In genomic region chr6:148138478-148138877, GRCh38 we compare ENCODE assay signal across 23 cellular contexts.
"Had no signal": no experiment of that assay in that cellular context is flagged by ENCODE, and none has a peak within 500 bp of the region (broad histone marks: within the 10 kb centered on the region; RNA-seq: fewer than 3 reads in every experiment).

No MANE protein-coding gene starts in this region.

- H3K4me3 ChIP-seq: esophagus squamous epithelium, gastrocnemius medialis, left ventricle myocardium inferior, pancreas, psoas muscle, upper lobe of left lung had no signal

- H3K27me3 ChIP-seq: gastrocnemius medialis, neutrophil, pancreas, upper lobe of left lung had no signal

- H3K36me3 Mint-ChIP-seq: brain, natural killer cell had no signal

- H3K4me1 Mint-ChIP-seq: natural killer cell had no signal

- H3K36me3 ChIP-seq: esophagus squamous epithelium, gastrocnemius medialis, left ventricle myocardium inferior, neutrophil, pancreas, upper lobe of left lung had no signal

- DNase-seq: activated CD4-positive, alpha-beta T cell treated with anti-CD3 and anti-CD28 coated beads, Interleukin-2, amount 50 U/mL, for 1 hour; activated CD8-positive, alpha-beta T cell treated with anti-CD3 and anti-CD28 coated beads, Interleukin-2, amount 10 ng/mL, durations not matched to agents 7 days and 5 days; activated gamma-delta T cell treated with Interleukin-2 at 50 U/mL for 16 hours; aorta; caudate nucleus; effector memory CD4-positive, alpha-beta T cell; esophagus squamous epithelium; gastrocnemius medialis; head of caudate nucleus; hypothalamus; left ventricle myocardium inferior; midbrain; natural killer cell; pancreas; psoas muscle; right cardiac atrium; stimulated activated CD4-positive, alpha-beta T cell treated with anti-CD3 and anti-CD28 coated beads, Interleukin-12 subunit alpha, Interleukin-12 subunit beta, amount 100 ng/mL, for 4 hours; stimulated activated CD4-positive, alpha-beta T cell treated with anti-CD3 and anti-CD28 coated beads, Interleukin-4, amount 100 ng/mL, for 4 hours; stimulated activated naive CD8-positive, alpha-beta T cell treated with anti-CD3 and anti-CD28 coated beads, Interleukin-15, Interleukin-2, amounts not matched to agents 100 U/mL and 50 U/mL, for 24 hours; upper lobe of left lung had no signal

- H3K9me3 ChIP-seq: esophagus squamous epithelium, gastrocnemius medialis, neutrophil, pancreas, psoas muscle had no signal

- H3K9me3 Mint-ChIP-seq: natural killer cell had no signal

- H3K4me3 Mint-ChIP-seq: activated CD8-positive, alpha-beta T cell treated with anti-CD3 and anti-CD28 coated beads, Interleukin-2, amount 10 ng/mL, durations not matched to agents 7 days and 5 days; brain; natural killer cell had no signal

- H3K27ac ChIP-seq: esophagus squamous epithelium, gastrocnemius medialis, left ventricle myocardium inferior, neutrophil, pancreas, psoas muscle, upper lobe of left lung had no signal

- H3K27ac Mint-ChIP-seq: activated CD8-positive, alpha-beta T cell treated with anti-CD3 and anti-CD28 coated beads, Interleukin-2, amount 10 ng/mL, durations not matched to agents 7 days and 5 days; activated naive CD4-positive, alpha-beta T cell treated with anti-CD3 and anti-CD28 coated beads, Interleukin-2, amount 50 U/mL, for 72 hours; natural killer cell had no signal

- H3K4me1 ChIP-seq: gastrocnemius medialis, left ventricle myocardium inferior, pancreas, psoas muscle, upper lobe of left lung had no signal
